ENCODE assay signal across 8 cellular contexts in the genomic region with DNA sequence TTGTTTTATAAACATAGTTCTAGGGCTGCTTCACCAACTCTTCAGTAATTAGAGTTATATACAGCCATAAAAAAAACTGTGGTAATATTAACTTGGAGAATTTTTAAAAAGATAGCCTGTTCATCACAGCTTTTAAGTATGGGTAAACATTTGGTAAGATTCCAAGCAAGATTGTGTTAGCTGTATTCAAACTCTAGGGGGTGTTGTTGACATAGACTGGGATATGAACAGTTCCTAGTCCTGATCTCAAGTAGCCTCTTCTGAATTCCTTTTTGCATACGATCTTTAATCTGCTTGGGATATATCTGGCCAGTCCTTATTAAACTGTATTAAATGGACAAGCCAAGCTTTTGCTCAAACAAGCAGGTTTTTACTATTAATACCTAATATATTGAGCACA. TPM values are rescaled to one million over a fixed set of nuclear protein-coding genes. Genes with fewer than 3 reads are reported as not detected.
DNase-seq lines count a peak whose midpoint lies in the region; ATAC-seq and TF ChIP-seq lines count a peak whose summit lies in the region.
"Had no signal": no experiment of that assay in that cellular context is flagged by ENCODE, and none has a peak within 500 bp of the region (broad histone marks: within the 10 kb centered on the region; RNA-seq: fewer than 3 reads in every experiment).

No MANE protein-coding gene starts in this region.

- H3K27me3 ChIP-seq in right cardiac atrium (ENCODE audit: control insufficient read depth, insufficient read depth) (no peaks in the 10 kb centered on the region), testis (no peaks in the 10 kb centered on the region)

- H3K4me3 ChIP-seq in right cardiac atrium (ENCODE audit: low read length) (no peak overlapping the region), testis (no peak overlapping the region)

- H3K9me3 Mint-ChIP-seq in activated naive CD8-positive, alpha-beta T cell treated with anti-CD3 and anti-CD28 coated beads for 36 hours = no peaks in the 10 kb centered on the region
- H3K9me3 Mint-ChIP-seq: activated B cell treated with CpG ODN at 0.5 μM for 24 hours had no signal

- peak; percentile 51 for DNase-seq in DMS79 treated with DMSO at 0.1 percent for 48 hours (lab: John Stamatoyannopoulos, UW)
- DNase-seq in Kasumi-1 (lab: John Stamatoyannopoulos, UW) = peak; percentile 82 to 86
- DNase-seq in activated naive CD8-positive, alpha-beta T cell treated with anti-CD3 and anti-CD28 coated beads for 36 hours = no peak
- no peak for DNase-seq in right cardiac atrium
- no peak for DNase-seq in testis
- no peak for DNase-seq in activated T-cell treated with anti-CD3 and anti-CD28 coated beads, Interleukin-2, amount 50 U/mL, for 48 hours
- DNase-seq: activated B cell treated with CpG ODN at 0.5 μM for 24 hours had no signal

- WGBS in right cardiac atrium = 9% methylated on average over 1 of the region's 1 CpG
- 24 to 29% methylated on average over 1 of the region's 1 CpG for WGBS in testis, 2 donors

- TF ChIP-seq CTCF in testis (IDR thresholded peaks at IDR 0.05) = peak in 2 of 3 experiments; percentile 32 to 50

- ATAC-seq in right cardiac atrium = peak; percentile 72 to 76
- ATAC-seq in GM19455 (IDR thresholded peaks at IDR 0.05; ENCODE audit: unreplicated experiment) = no peak

- intact Hi-C loops in right cardiac atrium (cut with DNase I) (loop anchor here in 1 of 4 donors (10.0 kb wide), 1 partner anchor 96 kb away; the partner anchor contains the start of gene BMPR2), testis (cut with DNase I; ENCODE audit: low total_unique reads) (no loop called here)

- H3K27ac Mint-ChIP-seq in activated naive CD8-positive, alpha-beta T cell treated with anti-CD3 and anti-CD28 coated beads for 36 hours = peak overlapping the region; percentile 51
- H3K27ac Mint-ChIP-seq: activated B cell treated with CpG ODN at 0.5 μM for 24 hours had no signal

- H3K27me3 Mint-ChIP-seq in activated naive CD8-positive, alpha-beta T cell treated with anti-CD3 and anti-CD28 coated beads for 36 hours = no peaks in the 10 kb centered on the region
- H3K27me3 Mint-ChIP-seq: activated B cell treated with CpG ODN at 0.5 μM for 24 hours had no signal

- no peaks in the 10 kb centered on the region for H3K36me3 ChIP-seq in testis (ENCODE audit: low read depth, missing control alignments)

- H3K9me3 ChIP-seq in right cardiac atrium (ENCODE audit: control insufficient read depth, low read length) = no peaks in the 10 kb centered on the region
- no peaks in the 10 kb centered on the region for H3K9me3 ChIP-seq in testis

- peaks cover 40% of the 10 kb centered on the region for H3K36me3 Mint-ChIP-seq in activated naive CD8-positive, alpha-beta T cell treated with anti-CD3 and anti-CD28 coated beads for 36 hours

- TF ChIP-seq POLR2A in testis (IDR thresholded peaks at IDR 0.05) = no peak

- H3K4me1 ChIP-seq in right cardiac atrium (ENCODE audit: control insufficient read depth, insufficient read depth, low read length) (peaks cover 2% of the 10 kb centered on the region), testis (no peaks in the 10 kb centered on the region)

- H3K4me3 Mint-ChIP-seq in activated naive CD8-positive, alpha-beta T cell treated with anti-CD3 and anti-CD28 coated beads for 36 hours = no peak overlapping the region
- H3K4me3 Mint-ChIP-seq: activated B cell treated with CpG ODN at 0.5 μM for 24 hours had no signal

- H3K27ac ChIP-seq in right cardiac atrium (ENCODE audit: low read length) (no peak overlapping the region), testis (no peak overlapping the region)

- H3K4me1 Mint-ChIP-seq in activated naive CD8-positive, alpha-beta T cell treated with anti-CD3 and anti-CD28 coated beads for 36 hours = peaks cover 37% of the 10 kb centered on the region

RNA-seq across cellular contexts. Expression of gene NOP58, which starts 13.4 kb away (rescaled TPM):
- total RNA-seq in activated naive CD8-positive, alpha-beta T cell treated with anti-CD3 and anti-CD28 coated beads for 36 hours = 100 to 1,000 TPM; 226 to 234 TPM
- total RNA-seq in right cardiac atrium = 10 to 100 TPM; 21.4 to 38.4 (median 23.4) TPM
- 26.8 TPM for polyA plus RNA-seq in right cardiac atrium
- total RNA-seq in testis = 10 to 100 TPM; 55.3 to 61.8 TPM
- 19.4 TPM for polyA plus RNA-seq in testis (ENCODE audit: insufficient read depth, low read depth, low replicate concordance)

RNA-seq across cellular contexts. Expression of gene SUMO1, which starts 40.5 kb away (rescaled TPM):
- total RNA-seq in activated naive CD8-positive, alpha-beta T cell treated with anti-CD3 and anti-CD28 coated beads for 36 hours = 100 to 1,000 TPM; 126 to 129 TPM
- total RNA-seq in right cardiac atrium (10 to 100 TPM; 60.4 to 71.6 (median 65.0) TPM), testis (10 to 100 TPM; 59.0 to 61.4 TPM)
- polyA plus RNA-seq in right cardiac atrium (101 TPM), testis (ENCODE audit: insufficient read depth, low read depth, low replicate concordance) (98.8 TPM)

Comparison
In these comparisons a context has a peak if more than half of its experiments do, and no peak if none do; other contexts are left out.
1. DNase-seq: peak in DMS79 treated with DMSO at 0.1 percent for 48 hours (single experiment) and Kasumi-1 (2 of 2); none in activated naive CD8-positive, alpha-beta T cell treated with anti-CD3 and anti-CD28 coated beads for 36 hours (single experiment), right cardiac atrium (0 of 3), testis (single experiment) and activated T-cell treated with anti-CD3 and anti-CD28 coated beads, Interleukin-2, amount 50 U/mL, for 48 hours (0 of 2).